21 cellular contexts compared by ENCODE assay signal in genomic region chr2:170006592-170007327, GRCh38.
DNase-seq lines count a peak whose midpoint lies in the region; ATAC-seq, FAIRE-seq and TF ChIP-seq lines count a peak whose summit lies in the region.
"Had no signal": no experiment of that assay in that cellular context is flagged by ENCODE, and none has a peak within 500 bp of the region (broad histone marks: within the 10 kb centered on the region; RNA-seq: fewer than 3 reads in every experiment).

No MANE protein-coding gene starts in this region.

- H3K4me1 ChIP-seq in SJCRH30 = no peaks in the 10 kb centered on the region
- H3K4me1 ChIP-seq: adrenal gland, BE2C, upper lobe of left lung had no signal

- TF ChIP-seq CTCF in bronchial epithelial cell (IDR thresholded peaks at IDR 0.05; ENCODE audit: insufficient read depth, low read length, severe bottlenecking) (no peak), fibroblast of pulmonary artery (IDR thresholded peaks at IDR 0.05; ENCODE audit: low read length, missing control alignments) (no peak)

- H3K36me3 ChIP-seq in bronchial epithelial cell (ENCODE audit: control insufficient read depth, insufficient read depth, low read length) (no peaks in the 10 kb centered on the region), SJCRH30 (peaks cover 10% of the 10 kb centered on the region)
- H3K36me3 ChIP-seq: adrenal gland, BE2C had no signal

- H3K4me3 ChIP-seq in bronchial epithelial cell (ENCODE audit: low read depth, low read length) = no peak overlapping the region
- H3K4me3 ChIP-seq in fibroblast of pulmonary artery (replicated peaks; ENCODE audit: low read depth, low read length) = no peak overlapping the region
- no peak overlapping the region for H3K4me3 ChIP-seq in skeletal muscle cell (ENCODE audit: low read depth, low read length)
- no peak overlapping the region for H3K4me3 ChIP-seq in SJCRH30
- H3K4me3 ChIP-seq: adrenal gland, hepatocyte, upper lobe of left lung had no signal

- no peaks in the 10 kb centered on the region for H3K27me3 ChIP-seq in bronchial epithelial cell (ENCODE audit: control insufficient read depth, insufficient read depth, low read length)
- no peaks in the 10 kb centered on the region for H3K27me3 ChIP-seq in SJCRH30
- H3K27me3 ChIP-seq: adrenal gland, BE2C, hepatocyte, upper lobe of left lung had no signal

- no peak overlapping the region for H3K27ac ChIP-seq in SJCRH30
- H3K27ac ChIP-seq: 22Rv1, adrenal gland, hepatocyte, upper lobe of left lung had no signal

- no peak for ATAC-seq in HG02571 (IDR thresholded peaks at IDR 0.05; ENCODE audit: unreplicated experiment)
- ATAC-seq in HG03280 (IDR thresholded peaks at IDR 0.05; ENCODE audit: unreplicated experiment) = no peak

- DNase-seq in NOMO-1 treated with DMSO at 0.1 percent for 48 hours (lab: John Stamatoyannopoulos, UW; ENCODE audit: unreplicated experiment) = peak; percentile 27
- no peak for DNase-seq in NOMO-1 treated with dmso at 0.1 percent for 144 hours (lab: John Stamatoyannopoulos, UW; ENCODE audit: unreplicated experiment)
- DNase-seq in bronchial epithelial cell (ENCODE audit: low read depth) = peak; percentile 4
- peak; percentile 56 for DNase-seq in fibroblast of pulmonary artery (ENCODE audit: low read depth)
- peak; percentile 25 for DNase-seq in skeletal muscle cell (ENCODE audit: low read depth)
- DNase-seq in SJCRH30 = no peak
- DNase-seq: activated CD4-positive, alpha-beta T cell treated with anti-CD3 and anti-CD28 coated beads for 48 hours; activated effector memory CD4-positive, alpha-beta T cell treated with Interleukin-2 at 50 U/mL for 16 hours; adrenal gland; BE2C; Calu3; effector CD4-positive, alpha-beta T cell; midbrain; NCI-H146; NCI-H2227 treated with DMSO at 0.1 percent for 48 hours; upper lobe of left lung had no signal

- no peak for FAIRE-seq in bronchial epithelial cell (lab: Jason Lieb, UNC)
- FAIRE-seq: keratinocyte had no signal

- H3K9me3 ChIP-seq in SJCRH30 (replicated peaks) = no peaks in the 10 kb centered on the region
- H3K9me3 ChIP-seq: adrenal gland, BE2C, upper lobe of left lung had no signal

Comparison
In these comparisons a context has a peak if more than half of its experiments do, and no peak if none do; other contexts are left out.
1. DNase-seq: peak in NOMO-1 treated with DMSO at 0.1 percent for 48 hours (single experiment), bronchial epithelial cell (single experiment), fibroblast of pulmonary artery (single experiment) and skeletal muscle cell (single experiment); none in NOMO-1 treated with dmso at 0.1 percent for 144 hours (single experiment) and SJCRH30 (0 of 2).